Comparison of ENCODE assay signal across 1 cellular context in the genomic region with DNA sequence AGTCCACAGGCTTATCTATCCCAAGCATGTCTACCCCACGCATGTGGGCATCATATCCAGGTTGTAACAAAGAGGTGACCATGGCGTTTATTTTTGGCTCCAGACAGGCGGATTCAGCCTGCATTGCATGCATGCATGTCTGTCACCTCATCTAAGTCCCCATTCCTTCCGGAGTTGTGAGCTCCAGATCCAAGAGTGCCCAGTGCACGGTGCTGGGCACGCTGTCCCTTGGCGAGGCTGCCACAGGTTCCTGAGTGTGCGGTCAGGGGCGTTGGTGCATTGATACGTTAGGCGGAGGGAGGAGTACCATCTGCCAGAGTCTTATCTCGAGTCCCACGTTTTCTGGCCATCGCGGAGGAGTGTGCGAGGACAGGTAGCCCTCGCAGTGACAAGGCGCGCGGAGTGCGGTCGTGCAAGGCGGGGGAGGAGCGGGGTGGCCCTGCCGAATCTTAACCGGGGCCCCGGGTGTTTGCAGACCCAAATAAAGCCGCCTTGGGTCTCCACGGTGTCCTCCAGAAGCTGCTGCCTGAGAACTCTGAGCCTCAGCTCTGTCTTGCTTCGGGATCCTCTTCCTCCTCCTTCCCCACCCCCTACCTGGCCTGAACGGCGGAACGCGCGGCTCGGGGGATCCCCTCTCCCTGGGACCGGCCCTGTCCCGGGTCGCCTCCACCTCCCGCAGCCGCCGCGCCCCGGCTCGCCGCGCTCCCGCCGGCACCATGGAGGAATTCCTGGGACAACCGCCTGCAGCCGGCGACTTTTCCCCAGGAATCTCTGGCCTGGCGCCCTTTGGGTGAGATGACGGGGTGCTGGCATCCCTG.
TF ChIP-seq lines count a peak whose summit lies in the region.

No MANE protein-coding gene starts in this region.

TF ChIP-seq in H1, 55 proteins besides CTCF, POLR2A, EP300 and RAD21:
- no peak for TF ChIP-seq TAF7 (optimal IDR thresholded peaks at IDR 0.05; ENCODE audit: borderline replicate concordance, low read depth, low read length)
- TF ChIP-seq YY1 (IDR thresholded peaks at IDR 0.05; ENCODE audit: low read depth, low read length), result no peak
- TF ChIP-seq SIN3A (conservative IDR thresholded peaks at IDR 0.05 in 1 of 2, IDR thresholded peaks at IDR 0.05 in 1 of 2; ENCODE audit: low read depth in 1 of 2, low read length in 2 of 2), result no peak
- TF ChIP-seq SRF (IDR thresholded peaks at IDR 0.05; ENCODE audit: low read depth, low read length), result no peak
- TF ChIP-seq TCF12 (IDR thresholded peaks at IDR 0.05; ENCODE audit: low read depth, low read length), result no peak
- TF ChIP-seq RNF2 (IDR thresholded peaks at IDR 0.05; ENCODE audit: borderline replicate concordance, low read depth, low read length, missing control alignments, poor library complexity, severe bottlenecking), result no peak
- TF ChIP-seq POLR2AphosphoS5 (IDR thresholded peaks at IDR 0.05; ENCODE audit: low read depth, low read length), result no peak
- TF ChIP-seq JUND (IDR thresholded peaks at IDR 0.05; ENCODE audit: low read length), result no peak
- no peak for TF ChIP-seq EGR1 (IDR thresholded peaks at IDR 0.05; ENCODE audit: borderline replicate concordance, low read depth, low read length)
- peak; percentile 72 for TF ChIP-seq KDM4A (IDR thresholded peaks at IDR 0.05; ENCODE audit: low read depth, low read length, severe bottlenecking)
- no peak for TF ChIP-seq BRCA1 (IDR thresholded peaks at IDR 0.05; ENCODE audit: low read depth, low read length)
- no peak for TF ChIP-seq POU5F1 (IDR thresholded peaks at IDR 0.05; ENCODE audit: low read depth, low read length)
- TF ChIP-seq KDM5A (IDR thresholded peaks at IDR 0.05; ENCODE audit: low read length), result no peak
- no peak for TF ChIP-seq SP4 (IDR thresholded peaks at IDR 0.05; ENCODE audit: low read length)
- TF ChIP-seq KDM1A (IDR thresholded peaks at IDR 0.05; ENCODE audit: borderline replicate concordance, low read length), result no peak
- no peak for TF ChIP-seq BACH1 (IDR thresholded peaks at IDR 0.05; ENCODE audit: low read length)
- TF ChIP-seq, protein P1, sequence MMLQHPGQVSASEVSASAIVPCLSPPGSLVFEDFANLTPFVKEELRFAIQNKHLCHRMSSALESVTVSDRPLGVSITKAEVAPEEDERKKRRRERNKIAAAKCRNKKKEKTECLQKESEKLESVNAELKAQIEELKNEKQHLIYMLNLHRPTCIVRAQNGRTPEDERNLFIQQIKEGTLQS (IDR thresholded peaks at IDR 0.05; ENCODE audit: insufficient read depth, low read depth, low read length), result no peak
- TF ChIP-seq SUZ12 (IDR thresholded peaks at IDR 0.05; ENCODE audit: low read length), result peak; percentile 72
- TF ChIP-seq CBX5 (IDR thresholded peaks at IDR 0.05; ENCODE audit: low read depth, low read length), result no peak
- peak; percentile 1 for TF ChIP-seq ASH2L (IDR thresholded peaks at IDR 0.05; ENCODE audit: low read length)
- no peak for TF ChIP-seq BCL11A (IDR thresholded peaks at IDR 0.05; ENCODE audit: low read depth in 2 of 2, low read length in 2 of 2)
- TF ChIP-seq RXRA (IDR thresholded peaks at IDR 0.05; ENCODE audit: insufficient read depth, low read depth, low read length), result no peak
- no peak for TF ChIP-seq SP2 (IDR thresholded peaks at IDR 0.05; ENCODE audit: low read length)
- TF ChIP-seq TEAD4 (IDR thresholded peaks at IDR 0.05; ENCODE audit: low read depth, low read length), result 0 out of 2 replicates have a peak, but pooled peaks have one; percentile 17
- TF ChIP-seq GABPA (IDR thresholded peaks at IDR 0.05; ENCODE audit: borderline replicate concordance, insufficient read depth, low read length), result no peak
- TF ChIP-seq HDAC2 (IDR thresholded peaks at IDR 0.05; ENCODE audit: borderline replicate concordance in 1 of 2, low read depth in 2 of 2, low read length in 2 of 2), result no peak
- peak; percentile 73 for TF ChIP-seq E2F6 (IDR thresholded peaks at IDR 0.05)
- TF ChIP-seq EZH2 (IDR thresholded peaks at IDR 0.05; ENCODE audit: low read depth, low read length, severe bottlenecking), result peak; percentile 68
- TF ChIP-seq GTF2F1 (IDR thresholded peaks at IDR 0.05; ENCODE audit: borderline replicate concordance, low read depth, low read length), result no peak
- TF ChIP-seq MAX (IDR thresholded peaks at IDR 0.05), result peak; percentile 55
- TF ChIP-seq RBBP5 (IDR thresholded peaks at IDR 0.05; ENCODE audit: borderline replicate concordance, low read depth, low read length), result no peak
TF ChIP-seq in H1: peak in this region for 7.
